8 cellular contexts compared by ENCODE assay signal in the genomic region with DNA sequence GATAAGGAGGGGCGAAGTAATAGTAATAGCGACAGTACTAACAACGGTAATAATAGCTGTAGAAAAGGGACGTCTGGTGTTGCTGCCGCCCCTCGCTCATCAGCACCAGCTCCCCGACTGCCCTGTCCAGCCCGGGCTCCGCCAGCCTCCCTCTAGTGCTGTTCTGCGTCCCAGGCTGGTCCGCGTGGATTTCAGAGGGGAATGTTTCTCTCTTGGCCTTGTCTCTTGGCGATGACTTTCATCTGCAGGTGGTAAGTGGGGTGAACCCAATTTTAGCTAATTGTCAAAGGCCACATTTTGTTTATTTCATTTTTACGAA. TPM values are rescaled to one million over a fixed set of nuclear protein-coding genes. Genes with fewer than 3 reads are reported as not detected.
DNase-seq lines count a peak whose midpoint lies in the region; ATAC-seq, FAIRE-seq and TF ChIP-seq lines count a peak whose summit lies in the region.

No MANE protein-coding gene starts in this region.

- peaks cover 6% of the 10 kb centered on the region for H3K4me1 ChIP-seq in upper lobe of right lung

- H3K36me3 ChIP-seq in GM06990 (ENCODE audit: control insufficient read depth, insufficient read depth, low read length) (no peaks in the 10 kb centered on the region), upper lobe of right lung (no peaks in the 10 kb centered on the region)

- H3K4me3 ChIP-seq in GM06990 (replicated peaks; ENCODE audit: low read depth, low read length), result peak overlapping the region; percentile 51
- H3K4me3 ChIP-seq in dorsolateral prefrontal cortex, result peak overlapping the region; percentile 48 to 84 (median 73)
- peak overlapping the region; percentile 58 for H3K4me3 ChIP-seq in upper lobe of right lung

- H3K4me3 Mint-ChIP-seq in memory B cell, result peak overlapping the region; percentile 44

- H3K27me3 Mint-ChIP-seq in memory B cell, result peaks cover 25% of the 10 kb centered on the region

- ATAC-seq in memory B cell (ENCODE audit: low read depth), result no peak
- ATAC-seq in upper lobe of right lung, result peak; percentile 56
- ATAC-seq in GM18861 (IDR thresholded peaks at IDR 0.05; ENCODE audit: unreplicated experiment), result no peak

- no peak for FAIRE-seq in GM12891 (lab: Jason Lieb, UNC)

- intact Hi-C loops in dorsolateral prefrontal cortex (cut with DNase I) (loop anchor here in 1 of 2 donors (5.0 kb wide), 1 partner anchor 100 kb away; no protein-coding TSS in a partner anchor), upper lobe of right lung (cut with DNase I) (no loop called here)

- DNase-seq in GM06990 (ENCODE audit: extremely low read depth, insufficient read length), result peak; percentile 19
- DNase-seq in HS-5 (ENCODE audit: low read depth), result peak; percentile 11
- peak in 7 of 10 donors; percentile 19 to 67 (median 38) for DNase-seq in dorsolateral prefrontal cortex
- DNase-seq in memory B cell (ENCODE audit: low spot score in 2 of 2), result no peak
- peak; percentile 66 for DNase-seq in upper lobe of right lung
- DNase-seq in GM12891 (ENCODE audit: insufficient read length, low spot score), result no peak
- DNase-seq in T-helper 2 cell, result no peak

- no peaks in the 10 kb centered on the region for H3K9me3 ChIP-seq in upper lobe of right lung

- no peaks in the 10 kb centered on the region for H3K36me3 Mint-ChIP-seq in memory B cell

- TF ChIP-seq POLR2A in GM12891 (IDR thresholded peaks at IDR 0.05; ENCODE audit: low read depth, low read length), result no peak

- H3K27ac Mint-ChIP-seq in memory B cell, result no peak overlapping the region

- H3K27ac ChIP-seq in dorsolateral prefrontal cortex, result peak overlapping the region in 28 of 59 donors; percentile 23 to 80 (median 58)
- H3K27ac ChIP-seq in upper lobe of right lung, result no peak overlapping the region

- TF ChIP-seq CTCF in GM06990 (IDR thresholded peaks at IDR 0.05; ENCODE audit: insufficient read depth, low read length, poor library complexity, severe bottlenecking), result no peak
- TF ChIP-seq CTCF in dorsolateral prefrontal cortex (IDR thresholded peaks at IDR 0.05 in 54 of 56, conservative IDR thresholded peaks at IDR 0.05 in 2 of 56; ENCODE audit: low read depth in 1 of 56, partially characterized antibody in 56 of 56), result no peak
- TF ChIP-seq CTCF in upper lobe of right lung (IDR thresholded peaks at IDR 0.05), result no peak

- H3K27me3 ChIP-seq in GM06990 (replicated peaks; ENCODE audit: control insufficient read depth, insufficient read depth, low read length), result peaks cover 2% of the 10 kb centered on the region; the same call in 1 of the 2 replicates
- peaks cover 0 to 3% (median 0%) of the 10 kb centered on the region in 45 donors for H3K27me3 ChIP-seq in dorsolateral prefrontal cortex
- H3K27me3 ChIP-seq in upper lobe of right lung, result peaks cover 42% of the 10 kb centered on the region

- H3K4me1 Mint-ChIP-seq in memory B cell, result peaks cover 12% of the 10 kb centered on the region

- H3K9me3 Mint-ChIP-seq in memory B cell, result no peaks in the 10 kb centered on the region

TF ChIP-seq in GM12891, 5 proteins besides CTCF, POLR2A, EP300 and RAD21:
- TF ChIP-seq SPI1 (IDR thresholded peaks at IDR 0.05; ENCODE audit: low read depth, low read length), result no peak
- no peak for TF ChIP-seq POU2F2 (IDR thresholded peaks at IDR 0.05; ENCODE audit: low read depth, low read length)
- TF ChIP-seq POLR2AphosphoS5 (IDR thresholded peaks at IDR 0.05; ENCODE audit: low read depth, low read length), result no peak
- TF ChIP-seq TAF1 (IDR thresholded peaks at IDR 0.05; ENCODE audit: low read depth, low read length), result no peak
- no peak for TF ChIP-seq PAX5 (IDR thresholded peaks at IDR 0.05; ENCODE audit: insufficient read depth, low read length, severe bottlenecking)
TF ChIP-seq in GM12891: peak in this region for 0.

RNA-seq across cellular contexts. Expression of a gene that starts 0.6 kb away (rescaled TPM):
- total RNA-seq in dorsolateral prefrontal cortex (10 to 100 TPM in 27 of 120 experiments, 1 to 10 TPM in 93; 3.0 to 16.7 (median 7.8) TPM), upper lobe of right lung (4.0 TPM)
- polyA plus RNA-seq in GM12891 (2012; ENCODE audit: low read depth, missing spikeins), result 1.2 TPM

Comparison
In these comparisons a context has a peak if more than half of its experiments do, and no peak if none do; other contexts are left out.
1. DNase-seq: peak in GM06990 (single experiment), HS-5 (single experiment), dorsolateral prefrontal cortex (7 of 10) and upper lobe of right lung (single experiment); none in memory B cell (0 of 2), GM12891 (single experiment) and T-helper 2 cell (0 of 5).
2. Peak in every context shown above with its lines, with median percentiles within 50 percentile points of each other: H3K4me3 ChIP-seq.